Comparison of ENCODE assay signal across 1 cellular context in genomic region chr15:31459011-31459748, GRCh38.
TF ChIP-seq lines count a peak whose summit lies in the region.

No MANE protein-coding gene starts in this region.

TF ChIP-seq in GM23338, 12 proteins besides CTCF, POLR2A, EP300 and RAD21 (continued from another document):
- TF ChIP-seq ZNF462 (CRISPR knock-in tag; IDR thresholded peaks at IDR 0.05), result no peak
- TF ChIP-seq POLR2AphosphoS5 (IDR thresholded peaks at IDR 0.05; ENCODE audit: low read depth), result no peak
- no peak for TF ChIP-seq ETS1 (IDR thresholded peaks at IDR 0.05)
- TF ChIP-seq EZH2 (IDR thresholded peaks at IDR 0.05; ENCODE audit: low read depth, unreplicated experiment), result no peak
- no peak for TF ChIP-seq JUNB (IDR thresholded peaks at IDR 0.05; ENCODE audit: unreplicated experiment)
- TF ChIP-seq EZH2phosphoT487 (IDR thresholded peaks at IDR 0.05; ENCODE audit: unreplicated experiment), result no peak
- no peak for TF ChIP-seq STAT1 (IDR thresholded peaks at IDR 0.05; ENCODE audit: unreplicated experiment)
- no peak for TF ChIP-seq CREB1 (CRISPR knock-in tag; IDR thresholded peaks at IDR 0.05; ENCODE audit: low read depth)
- no peak for TF ChIP-seq ZNF331 (CRISPR knock-in tag; IDR thresholded peaks at IDR 0.05; ENCODE audit: low read depth)
- no peak for TF ChIP-seq ZNF114 (CRISPR knock-in tag; IDR thresholded peaks at IDR 0.05)
TF ChIP-seq in GM23338: peak in this region for 0.
